ENCODE assay signal across 24 cellular contexts in genomic region chrX:10813761-10814160, GRCh38.
"Had no signal": no experiment of that assay in that cellular context is flagged by ENCODE, and none has a peak within 500 bp of the region (broad histone marks: within the 10 kb centered on the region; RNA-seq: fewer than 3 reads in every experiment).

No MANE protein-coding gene starts in this region.

- H3K36me3 Mint-ChIP-seq: T-cell had no signal

- H3K9ac ChIP-seq: KMS-11, SK-N-SH had no signal

- H3K9me3 ChIP-seq: SK-N-SH had no signal

- DNase-seq: Kasumi-1; MV-4-11; NCI-H1048; NCI-H1417; NCI-H1436 treated with DMSO at 0.1 percent for 48 hours; NCI-H1694; NCI-H187 treated with DMSO at 0.1 percent for 48 hours; NCI-H2029 treated with DMSO at 0.1 percent for 48 hours; NCI-H2171 treated with DMSO at 0.1 percent for 48 hours; NCI-H345; NCI-H446 treated with DMSO at 0.1 percent for 48 hours; NCI-H510A treated with DMSO at 0.1 percent for 48 hours; NCI-H526; NK-92 treated with Interleukin-12 subunit alpha and Interleukin-12 subunit beta, amount 100 ng/mL, for 24 hours; PC-3; SHP77; SK-N-SH; SW 1271; T-cell had no signal

- FAIRE-seq: HTR-8/SVneo had no signal

- H3K27ac Mint-ChIP-seq: T-cell had no signal

- H3K4me3 Mint-ChIP-seq: T-cell had no signal

- H3K4me1 Mint-ChIP-seq: T-cell had no signal

- H3K4me2 ChIP-seq: KMS-11, SK-N-SH had no signal

- ATAC-seq: Panc1, PC-3, T-cell had no signal

- H3K27ac ChIP-seq: HL-60, KMS-11, RWPE1 had no signal
